ENCODE assay signal across 21 cellular contexts in genomic region chr1:54990916-54991315, GRCh38. TPM values are rescaled to one million over a fixed set of nuclear protein-coding genes. Genes with fewer than 3 reads are reported as not detected.
DNase-seq lines count a peak whose midpoint lies in the region; ATAC-seq, FAIRE-seq and TF ChIP-seq lines count a peak whose summit lies in the region.
"Had no signal": no experiment of that assay in that cellular context is flagged by ENCODE, and none has a peak within 500 bp of the region (broad histone marks: within the 10 kb centered on the region; RNA-seq: fewer than 3 reads in every experiment).

No MANE protein-coding gene starts in this region.

- H3K27ac ChIP-seq in RWPE2 (ENCODE audit: poor library complexity, severe bottlenecking): no peak overlapping the region
- no peak overlapping the region for H3K27ac ChIP-seq in astrocyte (ENCODE audit: low read depth, low read length)
- no peak overlapping the region for H3K27ac ChIP-seq in kidney (ENCODE audit: low read depth in 2 of 2, low read length in 2 of 2)
- no peak overlapping the region for H3K27ac ChIP-seq in brain microvascular endothelial cell
- H3K27ac ChIP-seq: GM23248 had no signal

- DNase-seq in RWPE2 (ENCODE audit: low spot score): peak; percentile 52
- no peak for DNase-seq in astrocyte (ENCODE audit: low read depth)
- DNase-seq in kidney: peak; percentile 29
- no peak for DNase-seq in brain microvascular endothelial cell
- DNase-seq in activated CD4-positive, alpha-beta T cell treated with anti-CD3 and anti-CD28 coated beads, Interleukin-2, amount 50 U/mL, for 48 hours: no peak
- DNase-seq: C1 segment of cervical spinal cord; Calu3; CD4-positive, alpha-beta memory T cell; COR-L47; DMS79; EL; GDM1; H9 had no signal

- H3K27ac Mint-ChIP-seq in astrocyte (ENCODE audit: unreplicated experiment): peak overlapping the region; percentile 75
- H3K27ac Mint-ChIP-seq: CD4-positive, alpha-beta memory T cell; H9 had no signal

- no peaks in the 10 kb centered on the region for H3K79me2 ChIP-seq in astrocyte (ENCODE audit: insufficient read depth, low read length)

- H3K27me3 ChIP-seq in RWPE2 (ENCODE audit: insufficient read depth, poor library complexity, severe bottlenecking) (no peaks in the 10 kb centered on the region), astrocyte (ENCODE audit: insufficient read depth, low read length) (peaks cover 14% of the 10 kb centered on the region), brain microvascular endothelial cell (replicated peaks) (peaks cover 7% of the 10 kb centered on the region)

- intact Hi-C loops in kidney (cut with DNase I): no loop called here

- no peaks in the 10 kb centered on the region for H3K9me3 Mint-ChIP-seq in astrocyte (ENCODE audit: unreplicated experiment)
- H3K9me3 Mint-ChIP-seq: CD4-positive, alpha-beta memory T cell; H9 had no signal

- no peak overlapping the region for H3K4me2 ChIP-seq in astrocyte (ENCODE audit: low read length)

- TF ChIP-seq CTCF in RWPE2 (IDR thresholded peaks at IDR 0.05; ENCODE audit: poor library complexity, severe bottlenecking) (no peak), astrocyte (IDR thresholded peaks at IDR 0.05; ENCODE audit: insufficient read depth, low read depth, low read length) (no peak), kidney (IDR thresholded peaks at IDR 0.05; ENCODE audit: borderline replicate concordance, extremely low read depth, insufficient read depth) (no peak), brain microvascular endothelial cell (IDR thresholded peaks at IDR 0.05; ENCODE audit: low read depth, low read length, missing control alignments) (no peak)

- H3K9ac ChIP-seq in astrocyte (ENCODE audit: low read length) (no peak overlapping the region), kidney (ENCODE audit: low read length in 2 of 2) (no peak overlapping the region)
- H3K9ac ChIP-seq: GM23248 had no signal

- in situ Hi-C loops in brain microvascular endothelial cell (cut with HindIII; ENCODE audit: low pct_ligation_motif_present, low sequenced_read_pairs): no loop called here

- no peak overlapping the region for H2AFZ ChIP-seq in astrocyte (ENCODE audit: low read depth, low read length)
- H2AFZ ChIP-seq: GM23248 had no signal

- H3K4me1 ChIP-seq in RWPE2 (ENCODE audit: insufficient read depth, poor library complexity, severe bottlenecking) (no peaks in the 10 kb centered on the region), astrocyte (ENCODE audit: insufficient read depth, low read length) (peaks cover 5% of the 10 kb centered on the region), kidney (ENCODE audit: control insufficient read depth in 1 of 2, insufficient read depth in 1 of 2, low read depth in 1 of 2, low read length in 2 of 2) (no peaks in the 10 kb centered on the region)

- H3K36me3 Mint-ChIP-seq in astrocyte (ENCODE audit: low read depth, unreplicated experiment): peaks cover 4% of the 10 kb centered on the region
- H3K36me3 Mint-ChIP-seq: CD4-positive, alpha-beta memory T cell had no signal

- H3K4me3 ChIP-seq in RWPE2 (ENCODE audit: severe bottlenecking) (no peak overlapping the region), astrocyte (ENCODE audit: insufficient read depth, low read depth, low read length) (no peak overlapping the region), kidney (ENCODE audit: low read length in 2 of 2) (no peak overlapping the region), brain microvascular endothelial cell (ENCODE audit: low read depth, low read length) (no peak overlapping the region)
- H3K4me3 ChIP-seq: GM12878, GM23248 had no signal

- H3K9me3 ChIP-seq in RWPE2 (ENCODE audit: severe bottlenecking): no peaks in the 10 kb centered on the region
- no peaks in the 10 kb centered on the region for H3K9me3 ChIP-seq in astrocyte (ENCODE audit: insufficient read depth, low read depth, low read length)
- H3K9me3 ChIP-seq in kidney (ENCODE audit: control insufficient read depth in 1 of 2, low read length in 2 of 2): no peaks in the 10 kb centered on the region

- FAIRE-seq in astrocyte (lab: Jason Lieb, UNC) (no peak), kidney (lab: Jason Lieb, UNC) (no peak)
- FAIRE-seq: GM12878 had no signal

- H3K36me3 ChIP-seq in RWPE2 (ENCODE audit: low read depth) (no peaks in the 10 kb centered on the region), astrocyte (ENCODE audit: insufficient read depth, low read length) (no peaks in the 10 kb centered on the region), kidney (ENCODE audit: control insufficient read depth in 1 of 2, insufficient read depth in 2 of 2, low read length in 2 of 2) (no peaks in the 10 kb centered on the region), brain microvascular endothelial cell (replicated peaks) (no peaks in the 10 kb centered on the region)

- no peak overlapping the region for H3K4me3 Mint-ChIP-seq in astrocyte (ENCODE audit: unreplicated experiment)
- H3K4me3 Mint-ChIP-seq: CD4-positive, alpha-beta memory T cell; H9 had no signal

- peaks cover 16% of the 10 kb centered on the region for H3K4me1 Mint-ChIP-seq in astrocyte (ENCODE audit: low read depth, unreplicated experiment)

- ATAC-seq in RWPE2 (ENCODE audit: low read depth) (no peak), GM19455 (IDR thresholded peaks at IDR 0.05; ENCODE audit: unreplicated experiment) (no peak)
- ATAC-seq: GM12878, HCT116 had no signal

- peaks cover 28% of the 10 kb centered on the region for H3K27me3 Mint-ChIP-seq in astrocyte (ENCODE audit: low read depth, unreplicated experiment)

- no peaks in the 10 kb centered on the region for H4K20me1 ChIP-seq in astrocyte (ENCODE audit: insufficient read depth, low read length)

RNA-seq across cellular contexts. Expression of gene BSND, which starts 7.8 kb away (rescaled TPM):
- total RNA-seq in astrocyte: not detected in 2 replicates
- 1.4 TPM for total RNA-seq in kidney
- 22.7 TPM for polyA plus RNA-seq in kidney (ENCODE audit: insufficient read depth, low read depth, low replicate concordance)
- total RNA-seq: A172; A673; Calu3; CD4-positive, alpha-beta memory T cell; GM12878; GM23248; H4 had no signal
- polyA plus RNA-seq: BJ; CD4-positive, alpha-beta memory T cell; GM12878; GM23248 had no signal

RNA-seq across cellular contexts. Expression of gene TMEM61, which starts 10.5 kb away (rescaled TPM):
- total RNA-seq in astrocyte (not detected in 2 replicates), kidney (7.0 TPM)
- 42.7 TPM for polyA plus RNA-seq in kidney (ENCODE audit: insufficient read depth, low read depth, low replicate concordance)
- total RNA-seq: A172; A673; CD4-positive, alpha-beta memory T cell; GM12878; GM23248 had no signal
- polyA plus RNA-seq: BJ; CD4-positive, alpha-beta memory T cell; GM12878; GM23248 had no signal

RNA-seq across cellular contexts. Expression of gene PCSK9, which starts 48.4 kb away (rescaled TPM):
- total RNA-seq in astrocyte (0.53 and 1.4 TPM in 2 replicates), kidney (0.28 TPM)
- polyA plus RNA-seq in kidney (ENCODE audit: insufficient read depth, low read depth, low replicate concordance): 0.13 TPM
- total RNA-seq: A172; CD4-positive, alpha-beta memory T cell had no signal
- polyA plus RNA-seq: CD4-positive, alpha-beta memory T cell had no signal

Comparison
In these comparisons a context has a peak if more than half of its experiments do, and no peak if none do; other contexts are left out.
1. DNase-seq: peak in RWPE2 (single experiment) and kidney (single experiment); none in astrocyte (single experiment), brain microvascular endothelial cell (single experiment) and activated CD4-positive, alpha-beta T cell treated with anti-CD3 and anti-CD28 coated beads, Interleukin-2, amount 50 U/mL, for 48 hours (0 of 2).